ENCODE assay signal across 6 cellular contexts in the genomic region with DNA sequence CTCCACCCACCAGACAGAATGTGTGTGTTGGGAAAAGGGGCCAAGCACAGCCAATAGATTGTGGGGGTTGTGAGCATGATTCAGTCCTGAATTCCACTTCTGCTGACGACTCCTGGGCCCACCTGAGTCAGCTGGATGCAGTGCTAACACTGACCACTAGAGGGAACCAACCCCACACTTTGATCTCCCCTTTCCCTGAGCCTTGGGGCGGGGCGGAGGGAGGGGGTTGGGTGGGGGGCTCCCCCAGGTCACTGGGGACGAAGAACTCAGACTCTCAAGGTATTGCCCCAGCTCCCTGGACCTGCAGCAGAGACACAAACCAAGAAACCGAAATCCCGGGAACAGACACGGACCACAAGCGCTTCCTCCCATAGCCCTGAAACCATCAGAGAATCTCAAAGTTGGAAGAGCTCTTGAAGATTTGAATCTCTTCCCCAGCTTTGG. TPM values are rescaled to one million over a fixed set of nuclear protein-coding genes. Genes with fewer than 3 reads are reported as not detected.
DNase-seq lines count a peak whose midpoint lies in the region; ATAC-seq lines count a peak whose summit lies in the region.

No MANE protein-coding gene starts in this region.

- ATAC-seq in GM18520 (IDR thresholded peaks at IDR 0.05; ENCODE audit: unreplicated experiment) = no peak

- DNase-seq in D341Med (ENCODE audit: low spot score) (peak; percentile 85), NCI-H82 treated with DMSO at 0.1 percent for 48 hours (lab: John Stamatoyannopoulos, UW; ENCODE audit: unreplicated experiment) (peak; percentile 28), myocyte (ENCODE audit: low read depth) (peak; percentile 31), DMS153 (lab: John Stamatoyannopoulos, UW) (no peak)
- peak; percentile 29 for DNase-seq in activated naive CD8-positive, alpha-beta T cell treated with anti-CD3 and anti-CD28 coated beads, Interleukin-2, amount 50 U/mL, for 16 hours (ENCODE audit: low read depth, low spot score)

RNA-seq across cellular contexts. Expression of gene CSHL1, which starts 0.6 kb away (rescaled TPM):
- total RNA-seq in myocyte = not detected in 2 replicates
- polyA plus RNA-seq in myocyte (2012) = not detected

RNA-seq across cellular contexts. Expression of gene GH1, which starts 7.0 kb away (rescaled TPM):
- not detected in 2 replicates for total RNA-seq in myocyte
- polyA plus RNA-seq in myocyte (2012) = not detected

RNA-seq across cellular contexts. Expression of gene CSH1, which starts 15.3 kb away (rescaled TPM):
- total RNA-seq in myocyte = not detected in 2 replicates
- polyA plus RNA-seq in myocyte (2012) = not detected

RNA-seq across cellular contexts. Expression of gene CD79B, which starts 20.5 kb away (rescaled TPM):
- total RNA-seq in myocyte = 0.99 and 4.8 TPM in 2 replicates
- not detected for polyA plus RNA-seq in myocyte (2012)

RNA-seq across cellular contexts. Expression of gene GH2, which starts 29.9 kb away (rescaled TPM):
- not detected in 2 replicates for total RNA-seq in myocyte
- not detected for polyA plus RNA-seq in myocyte (2012)
